1 cellular context compared by ENCODE assay signal in the genomic region with DNA sequence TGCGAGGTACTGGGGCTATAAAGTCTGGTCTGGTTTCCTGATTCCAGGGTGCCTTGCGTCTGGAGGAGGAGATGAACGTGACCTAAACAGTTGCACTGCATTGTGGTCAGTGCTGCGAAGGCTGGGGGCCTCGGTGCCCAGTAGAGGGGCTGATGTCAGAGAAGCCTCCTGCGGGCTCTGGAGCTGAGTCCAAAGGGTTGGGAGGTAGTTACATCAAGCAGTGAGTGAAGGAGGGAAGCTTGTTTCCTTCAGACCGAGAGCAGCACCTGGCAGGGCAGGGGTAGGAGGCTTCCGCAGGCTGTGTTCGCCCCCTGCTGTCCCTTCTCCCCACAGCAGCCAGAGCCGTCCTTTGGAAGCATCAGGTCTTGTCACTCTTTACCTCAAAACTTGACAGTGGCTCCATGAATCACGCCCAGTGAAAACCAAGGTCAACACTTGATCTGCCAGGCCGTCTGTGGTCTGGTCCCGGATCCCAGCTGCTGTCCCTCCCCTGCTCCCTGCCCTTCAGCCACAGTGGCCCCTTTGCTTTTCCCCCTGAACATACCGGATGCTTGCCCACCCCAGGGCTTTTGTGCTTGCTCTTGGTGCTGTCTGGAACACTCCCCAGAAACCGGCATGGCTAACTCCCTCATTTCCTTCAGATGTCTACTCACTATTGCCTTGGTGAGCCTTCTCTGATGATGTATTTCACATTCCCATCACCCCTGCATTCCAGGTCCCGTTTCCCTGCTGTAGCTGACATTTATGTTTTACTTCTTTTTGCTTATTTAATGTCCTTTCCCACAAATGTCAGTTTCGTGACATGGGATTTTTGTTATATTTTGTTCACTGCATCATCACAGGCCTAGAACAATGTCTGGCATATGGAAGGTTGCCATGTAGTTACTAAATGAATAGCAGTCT.
TF ChIP-seq lines count a peak whose summit lies in the region.

No MANE protein-coding gene starts in this region.

TF ChIP-seq in HepG2, 621 proteins besides CTCF, POLR2A, EP300 and RAD21 (continued from another document and continues in another):
- peak; percentile 75 for TF ChIP-seq ZNF501 (CRISPR knock-in tag; IDR thresholded peaks at IDR 0.05)
- no peak for TF ChIP-seq ZNF180 (CRISPR knock-in tag; IDR thresholded peaks at IDR 0.05; ENCODE audit: borderline replicate concordance, low read depth)
- peak; percentile 82 for TF ChIP-seq SMC3 (IDR thresholded peaks at IDR 0.05; ENCODE audit: low read length)
- TF ChIP-seq RBM39 (IDR thresholded peaks at IDR 0.05; ENCODE audit: low read depth, low read length, poor library complexity, severe bottlenecking) = peak; percentile 78
- TF ChIP-seq, protein P1, sequence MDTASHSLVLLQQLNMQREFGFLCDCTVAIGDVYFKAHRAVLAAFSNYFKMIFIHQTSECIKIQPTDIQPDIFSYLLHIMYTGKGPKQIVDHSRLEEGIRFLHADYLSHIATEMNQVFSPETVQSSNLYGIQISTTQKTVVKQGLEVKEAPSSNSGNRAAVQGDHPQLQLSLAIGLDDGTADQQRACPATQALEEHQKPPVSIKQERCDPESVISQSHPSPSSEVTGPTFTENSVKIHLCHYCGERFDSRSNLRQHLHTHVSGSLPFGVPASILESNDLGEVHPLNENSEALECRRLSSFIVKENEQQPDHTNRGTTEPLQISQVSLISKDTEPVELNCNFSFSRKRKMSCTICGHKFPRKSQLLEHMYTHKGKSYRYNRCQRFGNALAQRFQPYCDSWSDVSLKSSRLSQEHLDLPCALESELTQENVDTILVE (CRISPR knock-in tag; IDR thresholded peaks at IDR 0.05) = no peak
- TF ChIP-seq, protein P2, sequence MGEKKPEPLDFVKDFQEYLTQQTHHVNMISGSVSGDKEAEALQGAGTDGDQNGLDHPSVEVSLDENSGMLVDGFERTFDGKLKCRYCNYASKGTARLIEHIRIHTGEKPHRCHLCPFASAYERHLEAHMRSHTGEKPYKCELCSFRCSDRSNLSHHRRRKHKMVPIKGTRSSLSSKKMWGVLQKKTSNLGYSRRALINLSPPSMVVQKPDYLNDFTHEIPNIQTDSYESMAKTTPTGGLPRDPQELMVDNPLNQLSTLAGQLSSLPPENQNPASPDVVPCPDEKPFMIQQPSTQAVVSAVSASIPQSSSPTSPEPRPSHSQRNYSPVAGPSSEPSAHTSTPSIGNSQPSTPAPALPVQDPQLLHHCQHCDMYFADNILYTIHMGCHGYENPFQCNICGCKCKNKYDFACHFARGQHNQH (CRISPR knock-in tag; IDR thresholded peaks at IDR 0.05) = peak; percentile 68; the same call in 1 of the 2 replicates
- TF ChIP-seq FOXK1 (CRISPR knock-in tag; IDR thresholded peaks at IDR 0.05; ENCODE audit: borderline replicate concordance, low read depth) = peak; percentile 46; the same call in 1 of the 2 replicates
- TF ChIP-seq, protein P3, sequence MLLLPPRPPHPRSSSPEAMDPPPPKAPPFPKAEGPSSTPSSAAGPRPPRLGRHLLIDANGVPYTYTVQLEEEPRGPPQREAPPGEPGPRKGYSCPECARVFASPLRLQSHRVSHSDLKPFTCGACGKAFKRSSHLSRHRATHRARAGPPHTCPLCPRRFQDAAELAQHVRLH (CRISPR knock-in tag; IDR thresholded peaks at IDR 0.05; ENCODE audit: borderline replicate concordance, low read depth) = peak; percentile 80
- TF ChIP-seq NONO (IDR thresholded peaks at IDR 0.05) = no peak
- no peak; the same call in 1 of the 2 replicates for TF ChIP-seq NONO (CRISPR knock-in tag; conservative IDR thresholded peaks at IDR 0.05)
- TF ChIP-seq ZNF333 (CRISPR knock-in tag; IDR thresholded peaks at IDR 0.05; ENCODE audit: borderline replicate concordance) = peak; percentile 79; the same call in 1 of the 2 replicates
- TF ChIP-seq ZNF652 (CRISPR knock-in tag; IDR thresholded peaks at IDR 0.05; ENCODE audit: borderline replicate concordance, low read depth) = no peak
- TF ChIP-seq, protein P4, sequence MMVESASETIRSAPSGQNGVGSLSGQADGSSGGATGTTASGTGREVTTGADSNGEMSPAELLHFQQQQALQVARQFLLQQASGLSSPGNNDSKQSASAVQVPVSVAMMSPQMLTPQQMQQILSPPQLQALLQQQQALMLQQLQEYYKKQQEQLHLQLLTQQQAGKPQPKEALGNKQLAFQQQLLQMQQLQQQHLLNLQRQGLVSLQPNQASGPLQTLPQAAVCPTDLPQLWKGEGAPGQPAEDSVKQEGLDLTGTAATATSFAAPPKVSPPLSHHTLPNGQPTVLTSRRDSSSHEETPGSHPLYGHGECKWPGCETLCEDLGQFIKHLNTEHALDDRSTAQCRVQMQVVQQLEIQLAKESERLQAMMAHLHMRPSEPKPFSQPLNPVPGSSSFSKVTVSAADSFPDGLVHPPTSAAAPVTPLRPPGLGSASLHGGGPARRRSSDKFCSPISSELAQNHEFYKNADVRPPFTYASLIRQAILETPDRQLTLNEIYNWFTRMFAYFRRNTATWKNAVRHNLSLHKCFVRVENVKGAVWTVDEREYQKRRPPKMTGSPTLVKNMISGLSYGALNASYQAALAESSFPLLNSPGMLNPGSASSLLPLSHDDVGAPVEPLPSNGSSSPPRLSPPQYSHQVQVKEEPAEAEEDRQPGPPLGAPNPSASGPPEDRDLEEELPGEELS (CRISPR knock-in tag; IDR thresholded peaks at IDR 0.05) = no peak
- TF ChIP-seq, protein P5, sequence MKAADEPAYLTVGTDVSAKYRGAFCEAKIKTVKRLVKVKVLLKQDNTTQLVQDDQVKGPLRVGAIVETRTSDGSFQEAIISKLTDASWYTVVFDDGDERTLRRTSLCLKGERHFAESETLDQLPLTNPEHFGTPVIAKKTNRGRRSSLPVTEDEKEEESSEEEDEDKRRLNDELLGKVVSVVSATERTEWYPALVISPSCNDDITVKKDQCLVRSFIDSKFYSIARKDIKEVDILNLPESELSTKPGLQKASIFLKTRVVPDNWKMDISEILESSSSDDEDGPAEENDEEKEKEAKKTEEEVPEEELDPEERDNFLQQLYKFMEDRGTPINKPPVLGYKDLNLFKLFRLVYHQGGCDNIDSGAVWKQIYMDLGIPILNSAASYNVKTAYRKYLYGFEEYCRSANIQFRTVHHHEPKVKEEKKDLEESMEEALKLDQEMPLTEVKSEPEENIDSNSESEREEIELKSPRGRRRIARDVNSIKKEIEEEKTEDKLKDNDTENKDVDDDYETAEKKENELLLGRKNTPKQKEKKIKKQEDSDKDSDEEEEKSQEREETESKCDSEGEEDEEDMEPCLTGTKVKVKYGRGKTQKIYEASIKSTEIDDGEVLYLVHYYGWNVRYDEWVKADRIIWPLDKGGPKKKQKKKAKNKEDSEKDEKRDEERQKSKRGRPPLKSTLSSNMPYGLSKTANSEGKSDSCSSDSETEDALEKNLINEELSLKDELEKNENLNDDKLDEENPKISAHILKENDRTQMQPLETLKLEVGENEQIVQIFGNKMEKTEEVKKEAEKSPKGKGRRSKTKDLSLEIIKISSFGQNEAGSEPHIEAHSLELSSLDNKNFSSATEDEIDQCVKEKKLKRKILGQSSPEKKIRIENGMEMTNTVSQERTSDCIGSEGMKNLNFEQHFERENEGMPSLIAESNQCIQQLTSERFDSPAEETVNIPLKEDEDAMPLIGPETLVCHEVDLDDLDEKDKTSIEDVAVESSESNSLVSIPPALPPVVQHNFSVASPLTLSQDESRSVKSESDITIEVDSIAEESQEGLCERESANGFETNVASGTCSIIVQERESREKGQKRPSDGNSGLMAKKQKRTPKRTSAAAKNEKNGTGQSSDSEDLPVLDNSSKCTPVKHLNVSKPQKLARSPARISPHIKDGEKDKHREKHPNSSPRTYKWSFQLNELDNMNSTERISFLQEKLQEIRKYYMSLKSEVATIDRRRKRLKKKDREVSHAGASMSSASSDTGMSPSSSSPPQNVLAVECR (CRISPR knock-in tag; IDR thresholded peaks at IDR 0.05; ENCODE audit: borderline replicate concordance) = peak; percentile 35; the same call in 1 of the 2 replicates
- TF ChIP-seq, protein P6, sequence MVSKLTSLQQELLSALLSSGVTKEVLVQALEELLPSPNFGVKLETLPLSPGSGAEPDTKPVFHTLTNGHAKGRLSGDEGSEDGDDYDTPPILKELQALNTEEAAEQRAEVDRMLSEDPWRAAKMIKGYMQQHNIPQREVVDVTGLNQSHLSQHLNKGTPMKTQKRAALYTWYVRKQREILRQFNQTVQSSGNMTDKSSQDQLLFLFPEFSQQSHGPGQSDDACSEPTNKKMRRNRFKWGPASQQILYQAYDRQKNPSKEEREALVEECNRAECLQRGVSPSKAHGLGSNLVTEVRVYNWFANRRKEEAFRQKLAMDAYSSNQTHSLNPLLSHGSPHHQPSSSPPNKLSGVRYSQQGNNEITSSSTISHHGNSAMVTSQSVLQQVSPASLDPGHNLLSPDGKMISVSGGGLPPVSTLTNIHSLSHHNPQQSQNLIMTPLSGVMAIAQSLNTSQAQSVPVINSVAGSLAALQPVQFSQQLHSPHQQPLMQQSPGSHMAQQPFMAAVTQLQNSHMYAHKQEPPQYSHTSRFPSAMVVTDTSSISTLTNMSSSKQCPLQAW (CRISPR knock-in tag; IDR thresholded peaks at IDR 0.05) = peak; percentile 81; the same call in 1 of the 2 replicates
- peak; percentile 57 for TF ChIP-seq AGO2 (optimal IDR thresholded peaks at IDR 0.05; ENCODE audit: low read depth, low read length)
- TF ChIP-seq, protein P7, sequence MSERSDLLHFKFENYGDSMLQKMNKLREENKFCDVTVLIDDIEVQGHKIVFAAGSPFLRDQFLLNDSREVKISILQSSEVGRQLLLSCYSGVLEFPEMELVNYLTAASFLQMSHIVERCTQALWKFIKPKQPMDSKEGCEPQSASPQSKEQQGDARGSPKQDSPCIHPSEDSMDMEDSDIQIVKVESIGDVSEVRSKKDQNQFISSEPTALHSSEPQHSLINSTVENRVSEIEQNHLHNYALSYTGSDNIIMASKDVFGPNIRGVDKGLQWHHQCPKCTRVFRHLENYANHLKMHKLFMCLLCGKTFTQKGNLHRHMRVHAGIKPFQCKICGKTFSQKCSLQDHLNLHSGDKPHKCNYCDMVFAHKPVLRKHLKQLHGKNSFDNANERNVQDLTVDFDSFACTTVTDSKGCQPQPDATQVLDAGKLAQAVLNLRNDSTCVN (CRISPR knock-in tag; IDR thresholded peaks at IDR 0.05; ENCODE audit: borderline replicate concordance) = peak; percentile 35; the same call in 1 of the 2 replicates
- TF ChIP-seq, protein P8, sequence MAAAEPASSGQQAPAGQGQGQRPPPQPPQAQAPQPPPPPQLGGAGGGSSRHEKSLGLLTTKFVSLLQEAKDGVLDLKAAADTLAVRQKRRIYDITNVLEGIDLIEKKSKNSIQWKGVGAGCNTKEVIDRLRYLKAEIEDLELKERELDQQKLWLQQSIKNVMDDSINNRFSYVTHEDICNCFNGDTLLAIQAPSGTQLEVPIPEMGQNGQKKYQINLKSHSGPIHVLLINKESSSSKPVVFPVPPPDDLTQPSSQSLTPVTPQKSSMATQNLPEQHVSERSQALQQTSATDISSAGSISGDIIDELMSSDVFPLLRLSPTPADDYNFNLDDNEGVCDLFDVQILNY (CRISPR knock-in tag; conservative IDR thresholded peaks at IDR 0.05) = 0 out of 2 replicates have a peak, but pooled peaks have one; percentile 46
- 0 out of 2 replicates have a peak, but pooled peaks have one; percentile 65 for TF ChIP-seq ZSCAN9 (CRISPR knock-in tag; IDR thresholded peaks at IDR 0.05; ENCODE audit: borderline replicate concordance)
- TF ChIP-seq ZNF296 (CRISPR knock-in tag; conservative IDR thresholded peaks at IDR 0.05) = no peak
- peak; percentile 58; the same call in 1 of the 2 replicates for TF ChIP-seq KAT8 (CRISPR knock-in tag; IDR thresholded peaks at IDR 0.05)
- peak; percentile 68; the same call in 1 of the 2 replicates for TF ChIP-seq RXRA (CRISPR knock-in tag; IDR thresholded peaks at IDR 0.05)
- TF ChIP-seq RBFOX2 (IDR thresholded peaks at IDR 0.05; ENCODE audit: low read depth, low read length) = peak; percentile 48; the same call in 1 of the 2 replicates
- TF ChIP-seq, protein P9, sequence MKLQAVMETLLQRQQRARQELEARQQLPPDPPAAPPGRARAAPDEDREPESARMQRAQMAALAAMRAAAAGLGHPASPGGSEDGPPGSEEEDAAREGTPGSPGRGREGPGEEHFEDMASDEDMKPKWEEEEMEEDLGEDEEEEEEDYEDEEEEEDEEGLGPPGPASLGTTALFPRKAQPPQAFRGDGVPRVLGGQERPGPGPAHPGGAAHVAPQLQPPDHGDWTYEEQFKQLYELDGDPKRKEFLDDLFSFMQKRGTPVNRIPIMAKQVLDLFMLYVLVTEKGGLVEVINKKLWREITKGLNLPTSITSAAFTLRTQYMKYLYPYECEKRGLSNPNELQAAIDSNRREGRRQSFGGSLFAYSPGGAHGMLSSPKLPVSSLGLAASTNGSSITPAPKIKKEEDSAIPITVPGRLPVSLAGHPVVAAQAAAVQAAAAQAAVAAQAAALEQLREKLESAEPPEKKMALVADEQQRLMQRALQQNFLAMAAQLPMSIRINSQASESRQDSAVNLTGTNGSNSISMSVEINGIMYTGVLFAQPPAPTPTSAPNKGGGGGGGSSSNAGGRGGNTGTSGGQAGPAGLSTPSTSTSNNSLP (IDR thresholded peaks at IDR 0.05; ENCODE audit: low read depth, low read length) = peak; percentile 42; the same call in 1 of the 2 replicates
- peak; percentile 98 for TF ChIP-seq XRCC5 (optimal IDR thresholded peaks at IDR 0.05; ENCODE audit: low read length)
- peak; percentile 78; the same call in 1 of the 2 replicates for TF ChIP-seq MTA1 (CRISPR knock-in tag; IDR thresholded peaks at IDR 0.05; ENCODE audit: borderline replicate concordance)
- TF ChIP-seq ZFAT (CRISPR knock-in tag; conservative IDR thresholded peaks at IDR 0.05) = no peak
- TF ChIP-seq FOXC1 (CRISPR knock-in tag; IDR thresholded peaks at IDR 0.05; ENCODE audit: borderline replicate concordance) = no peak
- TF ChIP-seq, protein P10, sequence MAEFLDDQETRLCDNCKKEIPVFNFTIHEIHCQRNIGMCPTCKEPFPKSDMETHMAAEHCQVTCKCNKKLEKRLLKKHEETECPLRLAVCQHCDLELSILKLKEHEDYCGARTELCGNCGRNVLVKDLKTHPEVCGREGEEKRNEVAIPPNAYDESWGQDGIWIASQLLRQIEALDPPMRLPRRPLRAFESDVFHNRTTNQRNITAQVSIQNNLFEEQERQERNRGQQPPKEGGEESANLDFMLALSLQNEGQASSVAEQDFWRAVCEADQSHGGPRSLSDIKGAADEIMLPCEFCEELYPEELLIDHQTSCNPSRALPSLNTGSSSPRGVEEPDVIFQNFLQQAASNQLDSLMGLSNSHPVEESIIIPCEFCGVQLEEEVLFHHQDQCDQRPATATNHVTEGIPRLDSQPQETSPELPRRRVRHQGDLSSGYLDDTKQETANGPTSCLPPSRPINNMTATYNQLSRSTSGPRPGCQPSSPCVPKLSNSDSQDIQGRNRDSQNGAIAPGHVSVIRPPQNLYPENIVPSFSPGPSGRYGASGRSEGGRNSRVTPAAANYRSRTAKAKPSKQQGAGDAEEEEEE (CRISPR knock-in tag; IDR thresholded peaks at IDR 0.05; ENCODE audit: borderline replicate concordance) = 0 out of 2 replicates have a peak, but pooled peaks have one; percentile 52
- TF ChIP-seq RXRB (CRISPR knock-in tag; IDR thresholded peaks at IDR 0.05; ENCODE audit: borderline replicate concordance) = peak; percentile 67
- TF ChIP-seq ZNF883 (CRISPR knock-in tag; IDR thresholded peaks at IDR 0.05; ENCODE audit: not compliant biosample characterization) = no peak
- TF ChIP-seq THAP11 (CRISPR knock-in tag; IDR thresholded peaks at IDR 0.05) = peak; percentile 46; the same call in 1 of the 2 replicates
- TF ChIP-seq MBD4 (IDR thresholded peaks at IDR 0.05; ENCODE audit: borderline replicate concordance, low read length) = no peak
- TF ChIP-seq SAFB2 (CRISPR knock-in tag; IDR thresholded peaks at IDR 0.05; ENCODE audit: borderline replicate concordance, low read depth) = 0 out of 2 replicates have a peak, but pooled peaks have one; percentile 48
- TF ChIP-seq YY1 (IDR thresholded peaks at IDR 0.05; ENCODE audit: insufficient read depth, insufficient replicate concordance, low read depth, low read length) = peak; percentile 47
- TF ChIP-seq DNMT3B (CRISPR knock-in tag; conservative IDR thresholded peaks at IDR 0.05) = no peak
